Comparison of ENCODE assay signal across 10 cellular contexts in genomic region chr20:17617868-17618672, GRCh38. TPM values are rescaled to one million over a fixed set of nuclear protein-coding genes. Genes with fewer than 3 reads are reported as not detected.
DNase-seq lines count a peak whose midpoint lies in the region; ATAC-seq and TF ChIP-seq lines count a peak whose summit lies in the region.
"Had no signal": no experiment of that assay in that cellular context is flagged by ENCODE, and none has a peak within 500 bp of the region (broad histone marks: within the 10 kb centered on the region; RNA-seq: fewer than 3 reads in every experiment).

No MANE protein-coding gene starts in this region.

- peaks cover 9% of the 10 kb centered on the region for H3K79me2 ChIP-seq in osteoblast (ENCODE audit: insufficient read depth, low read length)

- H3K4me3 ChIP-seq in Caco-2 (ENCODE audit: low read depth, low read length): no peak overlapping the region
- no peak overlapping the region for H3K4me3 ChIP-seq in colonic mucosa
- no peak overlapping the region for H3K4me3 ChIP-seq in osteoblast (ENCODE audit: insufficient read depth, low read length)

- H3K27ac Mint-ChIP-seq in Caco-2 (ENCODE audit: unreplicated experiment): peak overlapping the region; percentile 60

- H3K4me1 ChIP-seq in Caco-2: 0 out of 2 replicates have a peak, but pooled peaks cover 6% of the 10 kb centered on the region
- H3K4me1 ChIP-seq in colonic mucosa: peaks cover 11% of the 10 kb centered on the region
- H3K4me1 ChIP-seq in osteoblast (ENCODE audit: insufficient read depth, low read length): peaks cover under 1% of the 10 kb centered on the region

- intact Hi-C loops in Caco-2 (cut with micrococcal nuclease; ENCODE audit: unreplicated experiment): loop anchor here (1.0 kb wide), 2 partner anchors 81 to 114 kb away; no protein-coding TSS in a partner anchor
- intact Hi-C loops in colonic mucosa (cut with DNase I): loop anchor here (1.0 kb wide), 1 partner anchor 80 kb away; no protein-coding TSS in a partner anchor

- no TSS peak for BruUV-seq in Caco-2 (replicated peaks; lab: Mats Ljungman, UMichigan)

- H3K36me3 ChIP-seq in Caco-2 (ENCODE audit: control insufficient read depth, insufficient read depth, low read length) (peaks cover 32% of the 10 kb centered on the region), colonic mucosa (peaks cover 25% of the 10 kb centered on the region), osteoblast (ENCODE audit: insufficient read depth, low read length) (peaks cover 97% of the 10 kb centered on the region)

- H3K4me3 Mint-ChIP-seq in Caco-2 (ENCODE audit: unreplicated experiment): no peak overlapping the region

- no peak overlapping the region for H3K9ac ChIP-seq in colonic mucosa (ENCODE audit: low read depth in 2 of 2, low read length in 2 of 2)

- no peaks in the 10 kb centered on the region for H3K27me3 ChIP-seq in Caco-2 (replicated peaks; ENCODE audit: control insufficient read depth, insufficient read depth, low read length)
- no peaks in the 10 kb centered on the region for H3K27me3 ChIP-seq in colonic mucosa
- no peaks in the 10 kb centered on the region for H3K27me3 ChIP-seq in osteoblast (ENCODE audit: insufficient read depth, low read length)

- no peak for ATAC-seq in HG02798 (IDR thresholded peaks at IDR 0.05; ENCODE audit: poor library complexity, unreplicated experiment)

- CTCF ChIA-PET in Caco-2 (lab: Charles Lee): interaction anchor here (0.6 to 1.4 kb wide), 4 partner anchors 18 to 260 kb away, joined by 3 to 6 read pairs (median 4); partner anchors contain the start of gene DSTN

- no peaks in the 10 kb centered on the region for H3K9me3 ChIP-seq in Caco-2
- H3K9me3 ChIP-seq in colonic mucosa: no peaks in the 10 kb centered on the region
- H3K9me3 ChIP-seq in osteoblast (ENCODE audit: low read depth, low read length): no peaks in the 10 kb centered on the region

- peaks cover 100% of the 10 kb centered on the region for H3K36me3 Mint-ChIP-seq in Caco-2 (ENCODE audit: insufficient read depth, unreplicated experiment)
- H3K36me3 Mint-ChIP-seq: activated naive CD4-positive, alpha-beta T cell treated with anti-CD3 and anti-CD28 coated beads, Interleukin-2, amount 50 U/mL, for 72 hours had no signal

- H4K20me1 ChIP-seq in osteoblast (ENCODE audit: insufficient read depth, low read length): peaks cover 54% of the 10 kb centered on the region

- POLR2A ChIA-PET in Caco-2 (lab: Charles Lee): interaction anchor here (0.8 kb wide), 1 partner anchor 48 kb away, joined by 3 read pairs; the partner anchor contains the start of gene DSTN

- H3K27ac ChIP-seq in colonic mucosa (no peak overlapping the region), osteoblast (ENCODE audit: low read depth, low read length) (no peak overlapping the region)

- no peak for TF ChIP-seq CTCF in Caco-2 (IDR thresholded peaks at IDR 0.05; ENCODE audit: insufficient read depth in 1 of 2, low read depth in 1 of 2, low read length in 1 of 2, severe bottlenecking in 1 of 2, unreplicated experiment in 1 of 2)
- TF ChIP-seq CTCF in colonic mucosa (IDR thresholded peaks at IDR 0.05): no peak
- no peak for TF ChIP-seq CTCF in osteoblast (IDR thresholded peaks at IDR 0.05; ENCODE audit: extremely low read depth, low read depth, low read length)
- TF ChIP-seq CTCF in GM20000 (IDR thresholded peaks at IDR 0.05; ENCODE audit: extremely low read depth, missing control alignments): no peak

- H3K9me3 Mint-ChIP-seq in Caco-2 (ENCODE audit: unreplicated experiment): no peaks in the 10 kb centered on the region
- H3K9me3 Mint-ChIP-seq: activated naive CD4-positive, alpha-beta T cell treated with anti-CD3 and anti-CD28 coated beads, Interleukin-2, amount 50 U/mL, for 72 hours had no signal

- H3K4me1 Mint-ChIP-seq in Caco-2 (ENCODE audit: low read depth, unreplicated experiment): peaks cover 5% of the 10 kb centered on the region

- no peak overlapping the region for H2AFZ ChIP-seq in osteoblast (ENCODE audit: low read length)

- no peaks in the 10 kb centered on the region for H3K27me3 Mint-ChIP-seq in Caco-2 (ENCODE audit: insufficient read depth, unreplicated experiment)

- H3K4me2 ChIP-seq in osteoblast (ENCODE audit: insufficient read depth, low read length): no peak overlapping the region

- DNase-seq in Caco-2: peak in 1 of 2 experiments; percentile 33
- peak; percentile 32 for DNase-seq in M059J (ENCODE audit: low read depth)
- peak; percentile 19 for DNase-seq in colonic mucosa
- peak; percentile 64 for DNase-seq in osteoblast (ENCODE audit: insufficient read length, low spot score, missing footprints)
- no peak for DNase-seq in GM20000 (ENCODE audit: low spot score)
- no peak for DNase-seq in COLO668 (lab: John Stamatoyannopoulos, UW; ENCODE audit: unreplicated experiment)
- no peak for DNase-seq in NCI-H2196 treated with DMSO at 0.1 percent for 48 hours (lab: John Stamatoyannopoulos, UW; ENCODE audit: unreplicated experiment)
- DNase-seq: NCI-H187 treated with DMSO at 0.1 percent for 48 hours had no signal

RNA-seq across cellular contexts. Expression of gene DSTN, which starts 48.2 kb away (rescaled TPM):
- total RNA-seq in Caco-2 (2022) (313 and 318 TPM in 2 replicates), colonic mucosa (100 to 1,000 TPM; 247 to 437 TPM), osteoblast (627 and 634 TPM in 2 replicates)
- 452 and 584 TPM in 2 replicates for total RNA-seq in M059J (2014; rRNA removed; shearing (Covaris generic))

Comparison
In these comparisons a context has a peak if more than half of its experiments do, and no peak if none do; other contexts are left out.
1. DNase-seq: peak in M059J (single experiment), colonic mucosa (single experiment) and osteoblast (single experiment); none in GM20000 (single experiment), COLO668 (single experiment) and NCI-H2196 treated with DMSO at 0.1 percent for 48 hours (single experiment).